In genomic region chr10:100723180-100723579, GRCh38 we compare ENCODE assay signal across 24 cellular contexts. TPM values are rescaled to one million over a fixed set of nuclear protein-coding genes. Genes with fewer than 3 reads are reported as not detected.
DNase-seq lines count a peak whose midpoint lies in the region; ATAC-seq and TF ChIP-seq lines count a peak whose summit lies in the region.
"Had no signal": no experiment of that assay in that cellular context is flagged by ENCODE, and none has a peak within 500 bp of the region (broad histone marks: within the 10 kb centered on the region; RNA-seq: fewer than 3 reads in every experiment).

No MANE protein-coding gene starts in this region.

- WGBS in spleen, 5 donors: 61 to 85% (median 71%) methylated on average over 5 of the region's 5 CpGs

- peak; percentile 20 for DNase-seq in activated T-cell treated with anti-CD3 and anti-CD28 coated beads, Interleukin-2, amount 50 U/mL, for 24 hours
- DNase-seq in activated T-cell treated with anti-CD3 and anti-CD28 coated beads for 4 hours (no peak), spleen (peak; percentile 23), OCI-LY7 (ENCODE audit: low spot score) (no peak), DMS 273 (lab: John Stamatoyannopoulos, UW; ENCODE audit: unreplicated experiment) (no peak)
- DNase-seq: 8988T; AML-193; C1 segment of cervical spinal cord; Calu3; CD8-positive, alpha-beta T cell; GDM1; Karpas-422; MV-4-11; NCI-H1694; NCI-H2081 treated with DMSO at 0.1 percent for 48 hours; NCI-H2171 treated with DMSO at 0.1 percent for 48 hours; NCI-H446; NCI-H526; OCI-M1; SJCRH30 had no signal

- no peaks in the 10 kb centered on the region for H3K79me2 ChIP-seq in OCI-LY7 (ENCODE audit: insufficient read depth, low read depth, low read length)

- peaks cover 0 to 12% (median 7%) of the 10 kb centered on the region in 6 donors for H3K4me1 ChIP-seq in spleen
- no peaks in the 10 kb centered on the region for H3K4me1 ChIP-seq in OCI-LY7 (ENCODE audit: insufficient read depth, low read length, poor library complexity, severe bottlenecking)
- H3K4me1 ChIP-seq: SJCRH30 had no signal

- ATAC-seq in HG02623 (IDR thresholded peaks at IDR 0.05; ENCODE audit: unreplicated experiment): no peak
- ATAC-seq: CD8-positive, alpha-beta T cell; GM23338; HCT116 had no signal

- POLR2A ChIA-PET in OCI-LY7 (lab: Charles Lee): no interaction called here

- H3K9me3 Mint-ChIP-seq in activated T-cell treated with anti-CD3 and anti-CD28 coated beads, Interleukin-2, amount 50 U/mL, for 24 hours: no peaks in the 10 kb centered on the region
- H3K9me3 Mint-ChIP-seq in nephron: no peaks in the 10 kb centered on the region
- H3K9me3 Mint-ChIP-seq: CD8-positive, alpha-beta T cell; GM23338 had no signal

- no peaks in the 10 kb centered on the region for H3K9me2 ChIP-seq in OCI-LY7 (ENCODE audit: insufficient read depth, low read length)

- no peak for TF ChIP-seq POLR2A in spleen (IDR thresholded peaks at IDR 0.05)

- H3K27ac ChIP-seq in spleen: no peak overlapping the region
- no peak overlapping the region for H3K27ac ChIP-seq in OCI-LY7 (ENCODE audit: low read depth, low read length, poor library complexity, severe bottlenecking)
- H3K27ac ChIP-seq: SJCRH30 had no signal

- CTCF ChIA-PET in OCI-LY7 (lab: Charles Lee; ENCODE audit: unreplicated experiment): no interaction called here

- no peaks in the 10 kb centered on the region for H3K36me3 ChIP-seq in spleen
- no peaks in the 10 kb centered on the region for H3K36me3 ChIP-seq in OCI-LY7 (ENCODE audit: insufficient read depth, low read length)
- H3K36me3 ChIP-seq: SJCRH30 had no signal

- H3K9me3 ChIP-seq in spleen (no peaks in the 10 kb centered on the region), OCI-LY7 (ENCODE audit: low read length) (no peaks in the 10 kb centered on the region)
- H3K9me3 ChIP-seq: SJCRH30 had no signal

- no peak overlapping the region for H3K4me2 ChIP-seq in OCI-LY7 (ENCODE audit: low read length)

- H3K27ac Mint-ChIP-seq in activated T-cell treated with anti-CD3 and anti-CD28 coated beads, Interleukin-2, amount 50 U/mL, for 24 hours: no peak overlapping the region
- no peak overlapping the region for H3K27ac Mint-ChIP-seq in nephron
- H3K27ac Mint-ChIP-seq: CD8-positive, alpha-beta T cell; GM23338 had no signal

- TF ChIP-seq CTCF in nephron (IDR thresholded peaks at IDR 0.05; ENCODE audit: unreplicated experiment in 3 of 3) (no peak), spleen (IDR thresholded peaks at IDR 0.05 in 8 of 11, conservative IDR thresholded peaks at IDR 0.05 in 3 of 11) (no peak), OCI-LY7 (conservative IDR thresholded peaks at IDR 0.05; ENCODE audit: low read length) (no peak)

- H2AFZ ChIP-seq in OCI-LY7 (ENCODE audit: low read length): no peak overlapping the region
- H2AFZ ChIP-seq: GM23338 had no signal

- no peaks in the 10 kb centered on the region for H4K20me1 ChIP-seq in OCI-LY7 (ENCODE audit: insufficient read depth, low read length)

- peaks cover 88% of the 10 kb centered on the region for H3K27me3 Mint-ChIP-seq in activated T-cell treated with anti-CD3 and anti-CD28 coated beads, Interleukin-2, amount 50 U/mL, for 24 hours
- H3K27me3 Mint-ChIP-seq in nephron (ENCODE audit: low read depth): peaks cover 92% of the 10 kb centered on the region

- H3K4me3 ChIP-seq in spleen (no peak overlapping the region), OCI-LY7 (ENCODE audit: low read depth, low read length, poor library complexity, severe bottlenecking) (no peak overlapping the region)
- H3K4me3 ChIP-seq: SJCRH30 had no signal

- no TSS peak for BruUV-seq in OCI-LY7 (replicated peaks; lab: Mats Ljungman, UMichigan)

- no peak overlapping the region for H3K4me3 Mint-ChIP-seq in activated T-cell treated with anti-CD3 and anti-CD28 coated beads, Interleukin-2, amount 50 U/mL, for 24 hours
- H3K4me3 Mint-ChIP-seq in nephron: peak overlapping the region in 2 of 3 experiments; percentile 48 to 74
- H3K4me3 Mint-ChIP-seq: CD8-positive, alpha-beta T cell had no signal

- H3K4me1 Mint-ChIP-seq in activated T-cell treated with anti-CD3 and anti-CD28 coated beads, Interleukin-2, amount 50 U/mL, for 24 hours (ENCODE audit: low read depth): peaks cover 4% of the 10 kb centered on the region
- H3K4me1 Mint-ChIP-seq in nephron: peaks cover 13% of the 10 kb centered on the region

- intact Hi-C loops in spleen (cut with DNase I; ENCODE audit: low total_unique reads): no loop called here
- intact Hi-C loops in OCI-LY7 (cut with micrococcal nuclease; ENCODE audit: unreplicated experiment): no loop called here

- H3K36me3 Mint-ChIP-seq in activated T-cell treated with anti-CD3 and anti-CD28 coated beads, Interleukin-2, amount 50 U/mL, for 24 hours (ENCODE audit: low read depth): no peaks in the 10 kb centered on the region
- no peaks in the 10 kb centered on the region for H3K36me3 Mint-ChIP-seq in nephron (ENCODE audit: low read depth)
- H3K36me3 Mint-ChIP-seq: CD8-positive, alpha-beta T cell had no signal

- peaks cover 0 to 100% (median 75%) of the 10 kb centered on the region in 7 donors for H3K27me3 ChIP-seq in spleen (replicated peaks in 1 of 7)
- H3K27me3 ChIP-seq: SJCRH30 had no signal

RNA-seq across cellular contexts. Expression of gene PAX2, which starts 22.2 kb away (rescaled TPM):
- not detected for total RNA-seq in spleen
- polyA plus RNA-seq in spleen: not detected
- total RNA-seq in OCI-LY7 (2014; rRNA removed; shearing (Covaris generic)): not detected in 2 replicates
- not detected in 2 replicates for total RNA-seq in OCI-LY7 (2022)
- total RNA-seq: Calu3; CD8-positive, alpha-beta T cell; GM23338 had no signal
- polyA plus RNA-seq: GM23338 had no signal

Comparison
In these comparisons a context has a peak if more than half of its experiments do, and no peak if none do; other contexts are left out.
1. DNase-seq: peak in activated T-cell treated with anti-CD3 and anti-CD28 coated beads, Interleukin-2, amount 50 U/mL, for 24 hours (single experiment) and spleen (single experiment); none in activated T-cell treated with anti-CD3 and anti-CD28 coated beads for 4 hours (single experiment), OCI-LY7 (single experiment) and DMS 273 (single experiment).